In genomic region chr6:31971993-31972708, GRCh38 we compare ENCODE assay signal across 8 cellular contexts. TPM values are rescaled to one million over a fixed set of nuclear protein-coding genes. Genes with fewer than 3 reads are reported as not detected.
DNase-seq lines count a peak whose midpoint lies in the region; ATAC-seq and TF ChIP-seq lines count a peak whose summit lies in the region.

Gene DXO (minus strand): TSS chr6:31972138. CDS start chr6:31971675, 463 bp downstream.

- H3K9ac ChIP-seq in NT2/D1 (ENCODE audit: insufficient read length, low read depth) (peak within 1 kb of the TSS; percentile 79), endodermal cell (ENCODE audit: extremely low read depth, low read length, poor library complexity, severe bottlenecking) (peak within 1 kb of the TSS; percentile 91)

- H3K27me3 ChIP-seq in NT2/D1 (ENCODE audit: insufficient read depth, insufficient read length) (no peaks in the 10 kb centered on the region), endodermal cell (ENCODE audit: control insufficient read depth, insufficient read depth, low read length, poor library complexity, severe bottlenecking) (no peaks in the 10 kb centered on the region)

- H3K4me3 ChIP-seq in NT2/D1 (ENCODE audit: insufficient read length, low read depth): peak within 1 kb of the TSS; percentile 76
- peak within 1 kb of the TSS; percentile 95 for H3K4me3 ChIP-seq in endodermal cell (ENCODE audit: low read length)

- no peak for TF ChIP-seq CTCF in endodermal cell (conservative IDR thresholded peaks at IDR 0.05)

- H3K4me3 Mint-ChIP-seq in endodermal cell: peak within 1 kb of the TSS; percentile 94

- ATAC-seq in GM21381 (IDR thresholded peaks at IDR 0.05; ENCODE audit: unreplicated experiment): peak; percentile 89

- DNase-seq in COR-L47 (lab: John Stamatoyannopoulos, UW): peak; percentile 98
- DNase-seq in HUDEP-2 (lab: John Stamatoyannopoulos, UW; ENCODE audit: unreplicated experiment in 76 of 76): peak in 75 of 76 experiments; percentile 83 to 100 (median 98)
- peak; percentile 92 for DNase-seq in NT2/D1 (ENCODE audit: low read depth, low spot score)
- DNase-seq in activated CD8-positive, alpha-beta memory T cell treated with anti-CD3 and anti-CD28 coated beads, Interleukin-2, amount 50 U/mL, for 1 hour (ENCODE audit: extremely low read depth): peak; percentile 99
- peak; percentile 97 for DNase-seq in endodermal cell
- DNase-seq in mesenteric fat pad (ENCODE audit: low spot score): peak; percentile 98
- DNase-seq in stimulated activated CD8-positive, alpha-beta memory T cell treated with anti-CD3 and anti-CD28 coated beads, Interleukin-15, amount 100 ng/mL, for 24 hours (ENCODE audit: low read depth): peak; percentile 93

- peak within 1 kb of the TSS; percentile 99 for H3K27ac Mint-ChIP-seq in endodermal cell

- H3K9me3 Mint-ChIP-seq in endodermal cell: peaks cover 25% of the 10 kb centered on the region

- peaks cover 9% of the 10 kb centered on the region for H3K4me1 Mint-ChIP-seq in endodermal cell

- no peaks in the 10 kb centered on the region for H3K27me3 Mint-ChIP-seq in endodermal cell (ENCODE audit: insufficient read depth)

- H3K36me3 ChIP-seq in NT2/D1 (ENCODE audit: insufficient read depth, insufficient read length, low read length) (peaks cover 45% of the 10 kb centered on the region), endodermal cell (ENCODE audit: control insufficient read depth, insufficient read depth, low read length) (peaks cover 15% of the 10 kb centered on the region)

- 0% methylated on average over 31 to 62 of the region's 62 CpGs for WGBS in endodermal cell (ENCODE audit: insufficient coverage in 1 of 2, insufficient read length in 1 of 2), 2 experiments

- H3K9me3 ChIP-seq in NT2/D1 (ENCODE audit: insufficient read depth, low read length) (peaks cover 5% of the 10 kb centered on the region; the same call in 1 of the 2 replicates), endodermal cell (ENCODE audit: control insufficient read depth, low read length) (peaks cover 11% of the 10 kb centered on the region)

- H3K4me1 ChIP-seq in NT2/D1 (ENCODE audit: insufficient read depth, insufficient read length): no peaks in the 10 kb centered on the region
- H3K4me1 ChIP-seq in endodermal cell (ENCODE audit: control insufficient read depth, insufficient read depth, low read length): peaks cover 8% of the 10 kb centered on the region

- peaks cover 61% of the 10 kb centered on the region for H3K36me3 Mint-ChIP-seq in endodermal cell (ENCODE audit: low read depth)

- peak within 1 kb of the TSS; percentile 95 for H3K27ac ChIP-seq in endodermal cell (ENCODE audit: low read depth, low read length)

RNA-seq across cellular contexts. Expression of gene DXO, which starts in this region (rescaled TPM):
- total RNA-seq in endodermal cell: 10 to 100 TPM; 19.2 to 22.3 TPM
- polyA plus RNA-seq in endodermal cell (2013, experiment 1 of 2): 17.5 TPM
- 15.3 TPM for polyA plus RNA-seq in endodermal cell (2013, experiment 2 of 2)
- 17.1 TPM for total RNA-seq in mesenteric fat pad

Comparison
In these comparisons a context has a peak if more than half of its experiments do, and no peak if none do; other contexts are left out.
1. Peak in every context shown above with its lines: DNase-seq, ATAC-seq, H3K4me3 ChIP-seq and H3K27ac ChIP-seq.